ENCODE assay signal across 9 cellular contexts in the genomic region with DNA sequence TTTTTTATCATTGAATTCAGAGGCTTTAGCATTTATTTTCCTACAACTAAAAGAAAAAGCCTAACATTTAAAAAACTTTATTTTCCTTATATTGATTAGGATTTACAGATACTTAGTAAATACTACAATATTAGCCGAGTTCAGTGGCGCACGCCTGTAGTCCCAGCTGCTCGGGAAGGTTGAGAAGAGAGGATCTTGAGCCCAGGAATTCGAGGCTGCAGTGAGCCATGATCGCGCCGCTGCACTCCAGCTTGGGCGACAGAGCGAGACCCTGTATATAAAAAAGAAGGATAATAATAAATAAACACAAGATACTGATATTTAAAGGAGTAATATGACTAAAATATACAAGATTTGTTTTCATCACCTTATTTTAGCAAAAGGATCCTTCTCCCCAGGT. TPM values are rescaled to one million over a fixed set of nuclear protein-coding genes. Genes with fewer than 3 reads are reported as not detected.
DNase-seq lines count a peak whose midpoint lies in the region; ATAC-seq, FAIRE-seq and TF ChIP-seq lines count a peak whose summit lies in the region.
"Had no signal": no experiment of that assay in that cellular context is flagged by ENCODE, and none has a peak within 500 bp of the region (broad histone marks: within the 10 kb centered on the region; RNA-seq: fewer than 3 reads in every experiment).

No MANE protein-coding gene starts in this region.

- BruUV-seq in PC-9 (replicated peaks; lab: Mats Ljungman, UMichigan): no TSS peak

- H3K36me3 ChIP-seq in PC-9 (ENCODE audit: low read depth): peaks cover 17% of the 10 kb centered on the region
- H3K36me3 ChIP-seq in esophagus squamous epithelium: peaks cover 0 to 24% (median 0%) of the 10 kb centered on the region in 3 donors
- H3K36me3 ChIP-seq in psoas muscle (ENCODE audit: insufficient read depth in 1 of 2, low read depth in 1 of 2): peaks cover 0 to 20% of the 10 kb centered on the region in 2 donors

- peak overlapping the region; percentile 38 for H3K27ac ChIP-seq in PC-9
- peak overlapping the region in 3 of 4 donors; percentile 83 to 94 (median 91) for H3K27ac ChIP-seq in esophagus squamous epithelium
- H3K27ac ChIP-seq in psoas muscle: peak overlapping the region; percentile 87

- no peak for TF ChIP-seq CTCF in PC-9 (conservative IDR thresholded peaks at IDR 0.05)
- no peak for TF ChIP-seq CTCF in esophagus squamous epithelium (IDR thresholded peaks at IDR 0.05)
- no peak for TF ChIP-seq CTCF in psoas muscle (IDR thresholded peaks at IDR 0.05)

- H3K4me1 ChIP-seq in PC-9 (replicated peaks; ENCODE audit: insufficient read depth) (no peaks in the 10 kb centered on the region), esophagus squamous epithelium (peaks cover 0 to 20% (median 0%) of the 10 kb centered on the region in 3 donors), psoas muscle (peaks cover 4% of the 10 kb centered on the region)

- ATAC-seq in psoas muscle: peak in 2 of 4 donors; percentile 35 to 64

- H3K27me3 ChIP-seq in PC-9 (ENCODE audit: insufficient read depth, low read depth) (no peaks in the 10 kb centered on the region), esophagus squamous epithelium (no peaks in the 10 kb centered on the region), psoas muscle (ENCODE audit: insufficient read depth in 3 of 3, low read length in 2 of 3) (no peaks in the 10 kb centered on the region)

- peak overlapping the region; percentile 82 for H3K4me2 ChIP-seq in PC-9

- peaks cover 27% of the 10 kb centered on the region for H3K79me2 ChIP-seq in PC-9 (ENCODE audit: low read depth)

- intact Hi-C loops in PC-9 (cut with micrococcal nuclease; ENCODE audit: unreplicated experiment): loop anchor here (1.0 to 2.0 kb wide), 2 partner anchors 17 to 63 kb away; a partner anchor contains a TSS
- intact Hi-C loops in esophagus squamous epithelium (cut with DNase I): no loop called here
- intact Hi-C loops in psoas muscle (cut with DNase I): loop anchor here in 1 of 2 donors (5.0 kb wide), 1 partner anchor 61 kb away; a partner anchor contains a TSS

- H3K4me3 ChIP-seq in PC-9: peak overlapping the region; percentile 89
- peak overlapping the region; percentile 55 to 83 (median 65) for H3K4me3 ChIP-seq in esophagus squamous epithelium
- H3K4me3 ChIP-seq in psoas muscle: peak overlapping the region; percentile 82

- TF ChIP-seq POLR2A in esophagus squamous epithelium (IDR thresholded peaks at IDR 0.05): no peak

- H4K20me1 ChIP-seq in PC-9 (ENCODE audit: insufficient read depth): no peaks in the 10 kb centered on the region; the same call in 1 of the 2 replicates

- WGBS in esophagus squamous epithelium, 2 donors: 39 to 40% methylated on average over 2 to 10 of the region's 10 CpGs
- WGBS in psoas muscle, 3 donors: 10 to 46% (median 14%) methylated on average over 10 of the region's 10 CpGs

- CTCF ChIA-PET in PC-9 (lab: Charles Lee): interaction anchor here (0.7 to 0.9 kb wide), 3 partner anchors 29 to 95 kb away, joined by 3 to 4 read pairs (median 4); a partner anchor contains a TSS

- H3K9me3 ChIP-seq in PC-9 (ENCODE audit: insufficient read depth, low read depth) (no peaks in the 10 kb centered on the region), esophagus squamous epithelium (no peaks in the 10 kb centered on the region), psoas muscle (no peaks in the 10 kb centered on the region)

- no peaks in the 10 kb centered on the region; the same call in none of the 2 replicates for H3F3A ChIP-seq in PC-9 (ENCODE audit: insufficient read depth, low read depth)

- no peak for FAIRE-seq in frontal cortex (lab: Jason Lieb, UNC)

- peak; percentile 29 for DNase-seq in ELR (ENCODE audit: low read depth)
- no peak for DNase-seq in PC-9
- DNase-seq in esophagus squamous epithelium (lab: John Stamatoyannopoulos, UW): no peak
- no peak for DNase-seq in psoas muscle
- DNase-seq in frontal cortex (ENCODE audit: low spot score in 2 of 2): no peak
- no peak for DNase-seq in activated effector memory CD4-positive, alpha-beta T cell treated with anti-CD3 and anti-CD28 coated beads, Interleukin-2, amount 50 U/mL, for 16 hours
- DNase-seq in NCI-H446 treated with DMSO at 0.1 percent for 48 hours (lab: John Stamatoyannopoulos, UW): no peak
- no peak for DNase-seq in OCI-M1 (lab: John Stamatoyannopoulos, UW)

- POLR2A ChIA-PET in PC-9 (lab: Charles Lee; ENCODE audit: unreplicated experiment): interaction anchor here (0.5 to 1.1 kb wide), 8 partner anchors 8 to 408 kb away, joined by 3 to 30 read pairs (median 8); a partner anchor contains a TSS

- peak overlapping the region; percentile 89 for H2AFZ ChIP-seq in PC-9

- H3K9me2 ChIP-seq in PC-9 (ENCODE audit: insufficient read depth): no peaks in the 10 kb centered on the region

RNA-seq across cellular contexts. Expression of a gene that starts 0.7 kb away (rescaled TPM):
- total RNA-seq in PC-9 (2021) (19.8 and 24.3 TPM in 2 replicates), esophagus squamous epithelium (1 to 10 TPM; 2.8 to 8.0 (median 5.1) TPM), psoas muscle (10 to 100 TPM in 1 of 4 donors, 1 to 10 TPM in 3; 4.2 to 10.5 (median 5.3) TPM), frontal cortex (3.7 TPM)
- polyA plus RNA-seq in psoas muscle: 10 to 100 TPM; 10.3 to 25.4 (median 14.9) TPM

RNA-seq across cellular contexts. Expression of a gene that starts 18.1 kb away (rescaled TPM):
- total RNA-seq in PC-9 (2021): 23.2 and 24.2 TPM in 2 replicates
- 10 to 100 TPM in 2 of 4 donors, 1 to 10 TPM in 2; 8.1 to 23.4 (median 12.2) TPM for total RNA-seq in esophagus squamous epithelium
- 1 to 10 TPM; 5.5 to 9.7 (median 8.1) TPM for total RNA-seq in psoas muscle
- polyA plus RNA-seq in psoas muscle: 10 to 100 TPM; 11.7 to 15.7 (median 14.8) TPM
- total RNA-seq in frontal cortex: 17.5 TPM

RNA-seq across cellular contexts. Expression of a gene that starts 18.2 kb away (rescaled TPM):
- 181 and 189 TPM in 2 replicates for total RNA-seq in PC-9 (2021)
- total RNA-seq in esophagus squamous epithelium: 10 to 100 TPM; 54.0 to 94.7 (median 66.5) TPM
- total RNA-seq in psoas muscle: 100 to 1,000 TPM; 194 to 237 (median 217) TPM
- polyA plus RNA-seq in psoas muscle: 100 to 1,000 TPM; 235 to 327 (median 282) TPM
- total RNA-seq in frontal cortex: 46.9 TPM

RNA-seq across cellular contexts. Expression of a gene that starts 42.2 kb away (rescaled TPM):
- total RNA-seq in PC-9 (2021) (2.7 TPM in 1 of 2 replicates, not detected in the other), esophagus squamous epithelium (not detected), psoas muscle (not detected), frontal cortex (not detected)
- under 1 TPM in 1 of 3 donors, not detected in 2; 0.19 TPM for polyA plus RNA-seq in psoas muscle
- total RNA-seq: RPMI7951 had no signal

Comparison
In these comparisons a context has a peak if more than half of its experiments do, and no peak if none do; other contexts are left out.
1. H3K27ac ChIP-seq: peak in every context shown above with its lines; median percentile 91 in esophagus squamous epithelium; 87 in psoas muscle; 38 in PC-9.